In genomic region chr1:179001451-179001850, GRCh38 we compare ENCODE assay signal across 14 cellular contexts. TPM values are rescaled to one million over a fixed set of nuclear protein-coding genes. Genes with fewer than 3 reads are reported as not detected.
A peak's percentile ranks its signal among the peaks of the same experiment; 100 is the strongest.
DNase-seq lines count a peak whose midpoint lies in the region; ATAC-seq and TF ChIP-seq lines count a peak whose summit lies in the region.
"Had no signal": no experiment of that assay in that cellular context is flagged by ENCODE, and none has a peak within 500 bp of the region (broad histone marks: within the 10 kb centered on the region; RNA-seq: fewer than 3 reads in every experiment).

No MANE protein-coding gene starts in this region.

- H3K27ac Mint-ChIP-seq in endodermal cell, result no peak overlapping the region
- H3K27ac Mint-ChIP-seq: CD14-positive monocyte; CD8-positive, alpha-beta memory T cell; GM23338 had no signal

- H3K9ac ChIP-seq in KMS-11, result no peak overlapping the region
- H3K9ac ChIP-seq in endodermal cell (ENCODE audit: extremely low read depth, low read length, poor library complexity, severe bottlenecking), result no peak overlapping the region

- H3K9me3 ChIP-seq in endodermal cell (ENCODE audit: control insufficient read depth, low read length) (no peaks in the 10 kb centered on the region), osteoblast (ENCODE audit: low read depth, low read length) (no peaks in the 10 kb centered on the region), ascending aorta (peaks cover 0 to 3% of the 10 kb centered on the region in 2 donors)
- H3K9me3 ChIP-seq: Caco-2, HAP-1 had no signal

- H2AFZ ChIP-seq in KMS-11 (ENCODE audit: low read depth) (peak overlapping the region; percentile 84; the same call in 1 of the 2 replicates), osteoblast (ENCODE audit: low read length) (no peak overlapping the region)

- intact Hi-C loops in ascending aorta (cut with DNase I), result loop anchor here (5.0 kb wide), 3 partner anchors 69 to 459 kb away; no protein-coding TSS in a partner anchor

- peaks cover 29% of the 10 kb centered on the region for H3K4me1 ChIP-seq in KMS-11 (ENCODE audit: low read depth, poor library complexity, severe bottlenecking)
- H3K4me1 ChIP-seq in endodermal cell (ENCODE audit: control insufficient read depth, insufficient read depth, low read length), result no peaks in the 10 kb centered on the region
- peaks cover 8% of the 10 kb centered on the region for H3K4me1 ChIP-seq in osteoblast (ENCODE audit: insufficient read depth, low read length)
- H3K4me1 ChIP-seq in ascending aorta, result no peaks in the 10 kb centered on the region

- no peak for TF ChIP-seq CTCF in KMS-11 (conservative IDR thresholded peaks at IDR 0.05; ENCODE audit: low read depth, low read length)
- TF ChIP-seq CTCF in endodermal cell (conservative IDR thresholded peaks at IDR 0.05), result no peak
- TF ChIP-seq CTCF in osteoblast (IDR thresholded peaks at IDR 0.05; ENCODE audit: extremely low read depth, low read depth, low read length), result no peak
- no peak for TF ChIP-seq CTCF in ascending aorta (IDR thresholded peaks at IDR 0.05)

- H3K9me3 Mint-ChIP-seq in endodermal cell, result no peaks in the 10 kb centered on the region

- H3K27me3 ChIP-seq in KMS-11 (ENCODE audit: insufficient read depth, low read depth) (no peaks in the 10 kb centered on the region), endodermal cell (ENCODE audit: control insufficient read depth, insufficient read depth, low read length, poor library complexity, severe bottlenecking) (no peaks in the 10 kb centered on the region), osteoblast (ENCODE audit: insufficient read depth, low read length) (no peaks in the 10 kb centered on the region), ascending aorta (no peaks in the 10 kb centered on the region)

- WGBS in endodermal cell (ENCODE audit: insufficient coverage in 1 of 2, insufficient read length in 1 of 2), 2 experiments, result 81% methylated on average over 1 of the region's 1 CpG; no CpG with 5 or more reads in 1 of the 2 experiments

- H3K36me3 Mint-ChIP-seq in endodermal cell (ENCODE audit: low read depth), result no peaks in the 10 kb centered on the region
- H3K36me3 Mint-ChIP-seq: CD14-positive monocyte; CD8-positive, alpha-beta memory T cell had no signal

- DNase-seq in AG20443 (ENCODE audit: low spot score) (peak; percentile 2), endodermal cell (peak; percentile 45), osteoblast (ENCODE audit: insufficient read length, low spot score, missing footprints) (peak; percentile 9), ascending aorta (ENCODE audit: low spot score in 2 of 2) (no peak), GOT3 (lab: John Stamatoyannopoulos, UW) (no peak)
- DNase-seq: Caco-2; CD8-positive, alpha-beta memory T cell; DND-41; GDM1 had no signal

- H3K4me3 ChIP-seq in KMS-11 (IDR thresholded peaks at IDR 0.05; ENCODE audit: insufficient read depth, low read depth, low read length) (no peak overlapping the region), endodermal cell (ENCODE audit: low read length) (no peak overlapping the region), osteoblast (ENCODE audit: insufficient read depth, low read length) (no peak overlapping the region), ascending aorta (no peak overlapping the region)
- H3K4me3 ChIP-seq: GM23338, HAP-1 had no signal

- H4K20me1 ChIP-seq in KMS-11 (ENCODE audit: insufficient read depth) (no peaks in the 10 kb centered on the region), osteoblast (ENCODE audit: insufficient read depth, low read length) (no peaks in the 10 kb centered on the region)

- no peaks in the 10 kb centered on the region for H3K27me3 Mint-ChIP-seq in endodermal cell (ENCODE audit: insufficient read depth)

- H3K4me2 ChIP-seq in KMS-11 (no peak overlapping the region), osteoblast (ENCODE audit: insufficient read depth, low read length) (no peak overlapping the region)

- H3K4me3 Mint-ChIP-seq in endodermal cell, result no peak overlapping the region
- H3K4me3 Mint-ChIP-seq: CD14-positive monocyte; CD8-positive, alpha-beta memory T cell; GM23338 had no signal

- H3K27ac ChIP-seq in KMS-11, result no peak overlapping the region
- no peak overlapping the region for H3K27ac ChIP-seq in endodermal cell (ENCODE audit: low read depth, low read length)
- H3K27ac ChIP-seq in osteoblast (ENCODE audit: low read depth, low read length), result no peak overlapping the region
- no peak overlapping the region for H3K27ac ChIP-seq in ascending aorta

- peaks cover 5% of the 10 kb centered on the region for H3K4me1 Mint-ChIP-seq in endodermal cell

- no peaks in the 10 kb centered on the region for H3K79me2 ChIP-seq in KMS-11 (ENCODE audit: insufficient read depth, low read depth)
- H3K79me2 ChIP-seq in osteoblast (ENCODE audit: insufficient read depth, low read length), result no peaks in the 10 kb centered on the region

- H3K36me3 ChIP-seq in KMS-11 (ENCODE audit: insufficient read depth) (no peaks in the 10 kb centered on the region), endodermal cell (ENCODE audit: control insufficient read depth, insufficient read depth, low read length) (no peaks in the 10 kb centered on the region), osteoblast (ENCODE audit: insufficient read depth, low read length) (no peaks in the 10 kb centered on the region), ascending aorta (no peaks in the 10 kb centered on the region)
- H3K36me3 ChIP-seq: HAP-1 had no signal

- ATAC-seq in GM19023 (IDR thresholded peaks at IDR 0.05; ENCODE audit: unreplicated experiment), result no peak

RNA-seq across cellular contexts. Expression of gene FAM20B, which starts 24.2 kb away (rescaled TPM):
- total RNA-seq in endodermal cell (10 to 100 TPM; 47.7 to 52.4 TPM), osteoblast (43.1 and 43.9 TPM in 2 replicates), ascending aorta (17.3 TPM)
- 30.8 TPM for polyA plus RNA-seq in endodermal cell (2013, experiment 1 of 2)
- 29.6 TPM for polyA plus RNA-seq in endodermal cell (2013, experiment 2 of 2)

Comparison
In these comparisons a context has a peak if more than half of its experiments do, and no peak if none do; other contexts are left out.
1. DNase-seq: peak in AG20443 (single experiment), endodermal cell (single experiment) and osteoblast (single experiment); none in ascending aorta (0 of 2) and GOT3 (single experiment).